Comparison of ENCODE assay signal across 19 cellular contexts in genomic region chr10:31522820-31523219, GRCh38.
"Had no signal": no experiment of that assay in that cellular context is flagged by ENCODE, and none has a peak within 500 bp of the region (broad histone marks: within the 10 kb centered on the region; RNA-seq: fewer than 3 reads in every experiment).

No MANE protein-coding gene starts in this region.

- H3K4me3 ChIP-seq: dorsolateral prefrontal cortex, heart right ventricle, right atrium auricular region, sigmoid colon had no signal

- H3K27me3 ChIP-seq: dorsolateral prefrontal cortex, heart right ventricle, neutrophil, right atrium auricular region, sigmoid colon had no signal

- ATAC-seq: heart right ventricle; left lobe of liver; naive thymus-derived CD8-positive, alpha-beta T cell had no signal

- H3K27ac ChIP-seq: dorsolateral prefrontal cortex, heart right ventricle, neutrophil, right atrium auricular region, sigmoid colon had no signal

- DNase-seq: cortex of kidney; dorsolateral prefrontal cortex; effector CD8-positive, alpha-beta T cell; heart right ventricle; hypothalamus; kidney glomerular epithelial cell; mammary epithelial cell; naive thymus-derived CD8-positive, alpha-beta T cell; posterior cingulate gyrus; sigmoid colon; small intestine; stimulated activated CD4-positive, alpha-beta T cell treated with anti-CD3 and anti-CD28 coated beads, Interleukin-12 subunit alpha, Interleukin-12 subunit beta, amount 100 ng/mL, for 4 hours; stimulated activated naive CD4-positive, alpha-beta T cell treated with Interleukin-2 at 50 U/mL for 16 hours had no signal

- FAIRE-seq: frontal cortex, islet of Langerhans, small intestine, urothelium cell line had no signal

- H3K4me1 ChIP-seq: right atrium auricular region, sigmoid colon had no signal

- H3K9me3 ChIP-seq: heart right ventricle, neutrophil, right atrium auricular region, sigmoid colon had no signal
